In the genomic region with DNA sequence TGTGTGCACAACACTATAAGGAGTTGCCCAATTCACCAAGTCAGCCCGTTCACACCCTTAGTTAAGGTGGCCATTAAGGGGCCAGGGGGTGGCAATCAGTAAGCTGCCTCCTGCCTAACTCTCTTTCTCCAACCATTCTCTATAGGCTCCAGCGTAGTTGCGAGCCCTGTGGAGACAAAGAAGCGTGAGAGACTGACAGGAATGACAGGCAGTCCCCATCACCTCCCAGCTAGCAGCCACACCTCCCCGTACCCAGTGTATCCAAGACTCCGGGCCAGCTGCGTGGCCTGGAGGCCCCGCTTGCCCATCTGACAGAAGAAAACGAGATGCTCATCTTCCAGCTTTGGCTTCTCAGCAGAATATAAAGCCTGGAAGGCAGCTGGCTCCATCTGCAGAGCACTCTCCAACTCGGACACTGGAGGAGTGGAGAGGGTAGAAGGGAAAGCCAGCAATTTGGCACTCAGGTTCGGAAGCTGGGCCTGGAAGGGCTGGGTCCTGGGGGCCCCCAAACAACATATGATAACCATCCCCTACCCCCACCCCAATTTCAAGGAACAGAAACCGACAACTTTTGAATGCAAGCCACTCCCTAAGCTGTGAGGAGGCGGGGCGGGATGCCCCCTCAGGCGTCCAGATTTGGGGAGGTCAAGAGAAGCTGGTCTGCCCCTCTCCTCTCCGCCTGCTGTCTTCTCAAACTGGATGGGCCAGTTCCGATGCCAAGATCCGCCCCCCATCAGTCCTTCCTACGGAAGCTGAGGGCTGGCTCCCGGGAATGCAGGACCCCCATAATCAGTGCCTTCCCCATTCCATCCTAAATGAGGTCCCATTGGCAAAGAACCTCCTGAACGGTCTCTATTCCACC, we compare ENCODE assay signal across 1 cellular context.
A peak's percentile ranks its signal among the peaks of the same experiment; 100 is the strongest.
TF ChIP-seq lines count a peak whose summit lies in the region.

No MANE protein-coding gene starts in this region.

TF ChIP-seq in GM12878, 131 proteins besides CTCF, POLR2A, EP300 and RAD21:
- TF ChIP-seq, protein P1, sequence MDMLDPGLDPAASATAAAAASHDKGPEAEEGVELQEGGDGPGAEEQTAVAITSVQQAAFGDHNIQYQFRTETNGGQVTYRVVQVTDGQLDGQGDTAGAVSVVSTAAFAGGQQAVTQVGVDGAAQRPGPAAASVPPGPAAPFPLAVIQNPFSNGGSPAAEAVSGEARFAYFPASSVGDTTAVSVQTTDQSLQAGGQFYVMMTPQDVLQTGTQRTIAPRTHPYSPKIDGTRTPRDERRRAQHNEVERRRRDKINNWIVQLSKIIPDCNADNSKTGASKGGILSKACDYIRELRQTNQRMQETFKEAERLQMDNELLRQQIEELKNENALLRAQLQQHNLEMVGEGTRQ (IDR thresholded peaks at IDR 0.05; ENCODE audit: borderline replicate concordance, low read depth, low read length): no peak
- peak; percentile 9; the same call in 1 of the 2 replicates for TF ChIP-seq EED (IDR thresholded peaks at IDR 0.05; ENCODE audit: low read depth)
